13 cellular contexts compared by ENCODE assay signal in genomic region chr16:77834600-77834963, GRCh38. TPM values are rescaled to one million over a fixed set of nuclear protein-coding genes. Genes with fewer than 3 reads are reported as not detected.
DNase-seq lines count a peak whose midpoint lies in the region; ATAC-seq and TF ChIP-seq lines count a peak whose summit lies in the region.
"Had no signal": no experiment of that assay in that cellular context is flagged by ENCODE, and none has a peak within 500 bp of the region (broad histone marks: within the 10 kb centered on the region; RNA-seq: fewer than 3 reads in every experiment).

No MANE protein-coding gene starts in this region.

- TF ChIP-seq CTCF in cardiac fibroblast (IDR thresholded peaks at IDR 0.05; ENCODE audit: low read depth, low read length): no peak

- H3K27ac ChIP-seq in ACC112 (ENCODE audit: low read depth, low read length): no peak overlapping the region
- H3K27ac ChIP-seq: pancreas had no signal

- H3K4me3 ChIP-seq in ACC112 (ENCODE audit: low read depth, low read length) (no peak overlapping the region), cardiac fibroblast (replicated peaks in 1 of 2; ENCODE audit: low read depth in 2 of 2, low read length in 2 of 2) (no peak overlapping the region)
- H3K4me3 ChIP-seq: pancreas had no signal

- H3K36me3 ChIP-seq in ACC112 (ENCODE audit: insufficient read depth, low read length): no peaks in the 10 kb centered on the region
- H3K36me3 ChIP-seq: pancreas had no signal

- H3K79me2 ChIP-seq in ACC112 (ENCODE audit: control insufficient read depth, insufficient read depth, low read length, unreplicated experiment): no peaks in the 10 kb centered on the region

- ATAC-seq in GM19467 (IDR thresholded peaks at IDR 0.05; ENCODE audit: unreplicated experiment) (no peak), GM21737 (IDR thresholded peaks at IDR 0.05; ENCODE audit: unreplicated experiment) (no peak), GM18520 (IDR thresholded peaks at IDR 0.05; ENCODE audit: unreplicated experiment) (no peak), HG02840 (IDR thresholded peaks at IDR 0.05; ENCODE audit: low FRiP score, unreplicated experiment) (no peak)

- DNase-seq in HT1080 (ENCODE audit: low read depth) (peak; percentile 24), cardiac fibroblast (ENCODE audit: low read depth in 2 of 2) (peak; percentile 39 to 65), kidney glomerular epithelial cell (lab: John Stamatoyannopoulos, UW) (peak; percentile 1)
- DNase-seq: activated effector memory CD4-positive, alpha-beta T cell treated with Interleukin-2 at 50 U/mL for 16 hours; NCI-H1930; pancreas had no signal

- no peaks in the 10 kb centered on the region for H3K27me3 ChIP-seq in ACC112 (ENCODE audit: insufficient read depth, low read length)
- H3K27me3 ChIP-seq: pancreas had no signal

- peaks cover 6% of the 10 kb centered on the region for H3K4me1 ChIP-seq in ACC112 (ENCODE audit: control insufficient read depth, insufficient read depth, low read length, unreplicated experiment)
- H3K4me1 ChIP-seq: pancreas had no signal

- peak overlapping the region; percentile 50 for H2AFZ ChIP-seq in ACC112 (ENCODE audit: low read length, unreplicated experiment)

RNA-seq across cellular contexts. Expression of gene VAT1L, which starts 46.2 kb away (rescaled TPM):
- 1.8 and 2.0 TPM in 2 replicates for total RNA-seq in HT1080 (2014; rRNA removed; shearing (Covaris generic))
- polyA plus RNA-seq in HT1080 (2015; cell fraction: cytosol; rRNA removed): 10.3 and 14.7 TPM in 2 replicates
- 12.1 and 13.6 TPM in 2 replicates for polyA plus RNA-seq in HT1080 (2015; cell fraction: nucleus; rRNA removed)
- total RNA-seq: bronchial epithelial cell, LHCN-M2 had no signal

Comparison
In these comparisons a context has a peak if more than half of its experiments do, and no peak if none do; other contexts are left out.
1. DNase-seq: peak in every context shown above with its lines; median percentile 52 in cardiac fibroblast; 24 in HT1080; 1 in kidney glomerular epithelial cell.